Comparison of ENCODE assay signal across 12 cellular contexts in the genomic region with DNA sequence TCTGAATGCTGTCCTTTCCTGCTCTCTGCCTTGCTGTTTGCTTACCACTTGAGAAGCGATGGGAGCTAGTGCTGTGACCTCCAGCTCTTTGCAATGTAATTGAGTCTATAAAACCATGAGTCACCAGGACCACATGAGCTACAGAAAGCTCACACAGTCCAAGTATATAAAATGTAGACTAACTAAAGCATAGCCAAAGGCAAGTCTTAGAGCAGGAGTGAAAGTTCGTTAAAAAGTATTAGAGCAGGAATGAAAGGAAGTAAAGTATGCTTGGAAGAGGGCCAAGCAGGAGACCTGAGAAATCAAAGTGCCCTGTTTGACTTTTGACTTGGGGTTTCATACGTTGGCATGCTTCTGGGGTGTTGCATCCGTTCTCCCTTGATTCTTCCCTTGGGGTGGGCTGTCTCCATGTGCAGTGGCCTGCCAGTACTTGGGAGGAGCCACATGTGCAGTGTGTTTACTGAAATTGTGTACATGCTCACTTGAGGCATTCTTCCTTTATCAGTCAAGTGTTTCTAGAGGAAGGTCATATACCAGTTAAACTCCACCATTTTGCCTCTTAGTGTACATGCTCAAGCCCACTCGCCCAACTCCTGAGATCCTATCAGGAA.
DNase-seq lines count a peak whose midpoint lies in the region; ATAC-seq, FAIRE-seq and TF ChIP-seq lines count a peak whose summit lies in the region.
"Had no signal": no experiment of that assay in that cellular context is flagged by ENCODE, and none has a peak within 500 bp of the region (broad histone marks: within the 10 kb centered on the region; RNA-seq: fewer than 3 reads in every experiment).

No MANE protein-coding gene starts in this region.

- no peak overlapping the region for H4K5ac ChIP-seq in mesendoderm (ENCODE audit: low read length)

- peaks cover 12% of the 10 kb centered on the region for H3K4me1 Mint-ChIP-seq in MCF 10A (ENCODE audit: insufficient read depth, unreplicated experiment)
- H3K4me1 Mint-ChIP-seq in activated naive CD4-positive, alpha-beta T cell treated with anti-CD3 and anti-CD28 coated beads for 36 hours (ENCODE audit: low read depth), result no peaks in the 10 kb centered on the region
- H3K4me1 Mint-ChIP-seq: stimulated activated naive B cell treated with anti-CD40 and anti-IgM and Interleukin-4, amounts not matched to agents 10 μg/mL and 1 μg/mL and 100 μg/mL, for 72 hours had no signal

- H3K36me3 ChIP-seq in breast epithelium (no peaks in the 10 kb centered on the region), fibroblast of lung (ENCODE audit: control insufficient read depth, insufficient read depth, low read length) (no peaks in the 10 kb centered on the region), vagina (no peaks in the 10 kb centered on the region), mesendoderm (ENCODE audit: control insufficient read depth, insufficient read depth, low read length) (no peaks in the 10 kb centered on the region)
- H3K36me3 ChIP-seq: BLaER1, heart left ventricle had no signal

- no peak overlapping the region for H3K18ac ChIP-seq in mesendoderm (ENCODE audit: low read length)

- TF ChIP-seq CTCF in MCF 10A (IDR thresholded peaks at IDR 0.05; ENCODE audit: unreplicated experiment) (no peak), breast epithelium (IDR thresholded peaks at IDR 0.05) (no peak), fibroblast of lung (conservative IDR thresholded peaks at IDR 0.05 in 1 of 2, IDR thresholded peaks at IDR 0.05 in 1 of 2; ENCODE audit: low read depth in 1 of 2, low read length in 2 of 2) (no peak), vagina (IDR thresholded peaks at IDR 0.05) (no peak)

- POLR2A ChIA-PET in MCF 10A (lab: Yijun Ruan, JAX), result interaction anchor here (0.9 to 1.3 kb wide), 2 partner anchors 48 to 102 kb away, joined by 3 read pairs; no protein-coding TSS in a partner anchor

- no peak for ATAC-seq in HG03571 (IDR thresholded peaks at IDR 0.05; ENCODE audit: unreplicated experiment)
- ATAC-seq: heart left ventricle; stimulated activated naive B cell treated with anti-CD40 and anti-IgM and Interleukin-4, amounts not matched to agents 10 μg/mL and 1 μg/mL and 100 μg/mL, for 72 hours had no signal

- H3K56ac ChIP-seq in mesendoderm (ENCODE audit: low read length), result no peak overlapping the region

- no peaks in the 10 kb centered on the region for H3K9me3 Mint-ChIP-seq in MCF 10A (ENCODE audit: unreplicated experiment)
- no peaks in the 10 kb centered on the region for H3K9me3 Mint-ChIP-seq in activated naive CD4-positive, alpha-beta T cell treated with anti-CD3 and anti-CD28 coated beads for 36 hours
- H3K9me3 Mint-ChIP-seq: stimulated activated naive B cell treated with anti-CD40 and anti-IgM and Interleukin-4, amounts not matched to agents 10 μg/mL and 1 μg/mL and 100 μg/mL, for 72 hours had no signal

- no peak overlapping the region for H3K27ac Mint-ChIP-seq in MCF 10A (ENCODE audit: low read depth, unreplicated experiment)
- H3K27ac Mint-ChIP-seq in activated naive CD4-positive, alpha-beta T cell treated with anti-CD3 and anti-CD28 coated beads for 36 hours, result no peak overlapping the region
- H3K27ac Mint-ChIP-seq: stimulated activated naive B cell treated with anti-CD40 and anti-IgM and Interleukin-4, amounts not matched to agents 10 μg/mL and 1 μg/mL and 100 μg/mL, for 72 hours had no signal

- no peak overlapping the region for H3K4ac ChIP-seq in mesendoderm (ENCODE audit: low read depth, low read length)

- CTCF ChIA-PET in MCF 10A (lab: Yijun Ruan, JAX), result interaction anchor here (0.6 to 1.2 kb wide), 2 partner anchors 268 to 290 kb away, joined by 3 to 4 read pairs; no protein-coding TSS in a partner anchor
- CTCF ChIA-PET in activated naive CD4-positive, alpha-beta T cell treated with anti-CD3 and anti-CD28 coated beads for 36 hours (lab: Charles Lee), result no interaction called here

- peak; percentile 28 for DNase-seq in MCF 10A (ENCODE audit: unreplicated experiment)
- no peak for DNase-seq in breast epithelium (ENCODE audit: low spot score in 2 of 2)
- peak; percentile 53 for DNase-seq in RCC 7860 (ENCODE audit: low spot score)
- DNase-seq in fibroblast of lung (ENCODE audit: low read depth in 2 of 2), result peak; percentile 17 to 28
- no peak for DNase-seq in vagina (ENCODE audit: extremely low spot score in 2 of 2)
- DNase-seq in mesendoderm, result no peak
- no peak for DNase-seq in activated naive CD4-positive, alpha-beta T cell treated with anti-CD3 and anti-CD28 coated beads for 36 hours
- DNase-seq: caudate nucleus; heart left ventricle; stimulated activated naive B cell treated with anti-CD40 and anti-IgM and Interleukin-4, amounts not matched to agents 10 μg/mL and 1 μg/mL and 100 μg/mL, for 72 hours had no signal

- H3K4me3 ChIP-seq in breast epithelium, result no peak overlapping the region
- no peak overlapping the region for H3K4me3 ChIP-seq in fibroblast of lung (replicated peaks in 1 of 4; ENCODE audit: control extremely low read depth in 1 of 4, insufficient read depth in 1 of 4, low read depth in 3 of 4, low read length in 4 of 4)
- H3K4me3 ChIP-seq in vagina, result no peak overlapping the region
- H3K4me3 ChIP-seq in mesendoderm (ENCODE audit: low read length), result no peak overlapping the region
- H3K4me3 ChIP-seq: BLaER1, heart left ventricle had no signal

- no peak overlapping the region for H2BK120ac ChIP-seq in mesendoderm (ENCODE audit: low read depth, low read length)

- no TSS peak for BruUV-seq in MCF 10A (replicated peaks; lab: Mats Ljungman, UMichigan)

- no peak overlapping the region for H3K4me3 Mint-ChIP-seq in MCF 10A (ENCODE audit: unreplicated experiment)
- no peak overlapping the region for H3K4me3 Mint-ChIP-seq in activated naive CD4-positive, alpha-beta T cell treated with anti-CD3 and anti-CD28 coated beads for 36 hours
- H3K4me3 Mint-ChIP-seq: stimulated activated naive B cell treated with anti-CD40 and anti-IgM and Interleukin-4, amounts not matched to agents 10 μg/mL and 1 μg/mL and 100 μg/mL, for 72 hours had no signal

- no peak overlapping the region for H2AK5ac ChIP-seq in mesendoderm (ENCODE audit: low read length)

- H3K79me2 ChIP-seq in fibroblast of lung (ENCODE audit: control insufficient read depth, insufficient read depth, low read length) (no peaks in the 10 kb centered on the region), mesendoderm (ENCODE audit: control insufficient read depth, insufficient read depth, low read length) (no peaks in the 10 kb centered on the region)

- TF ChIP-seq POLR2A in breast epithelium (IDR thresholded peaks at IDR 0.05) (no peak), vagina (IDR thresholded peaks at IDR 0.05) (no peak)

- no peak overlapping the region for H3K23ac ChIP-seq in mesendoderm (ENCODE audit: low read length)

- H3K9me3 ChIP-seq in breast epithelium (no peaks in the 10 kb centered on the region), fibroblast of lung (ENCODE audit: control insufficient read depth, insufficient read depth, low read depth, low read length) (no peaks in the 10 kb centered on the region), vagina (no peaks in the 10 kb centered on the region)
- H3K9me3 ChIP-seq: BLaER1, heart left ventricle had no signal

- FAIRE-seq in RCC 7860 (lab: Jason Lieb, UNC), result peak; percentile 22

- H4K20me1 ChIP-seq in fibroblast of lung (ENCODE audit: control insufficient read depth, extremely low read depth, insufficient read depth, low read length), result no peaks in the 10 kb centered on the region
- H4K20me1 ChIP-seq: BLaER1 had no signal

- no peaks in the 10 kb centered on the region for H3K27me3 ChIP-seq in breast epithelium
- H3K27me3 ChIP-seq in fibroblast of lung (ENCODE audit: control insufficient read depth, insufficient read depth, low read length), result no peaks in the 10 kb centered on the region
- no peaks in the 10 kb centered on the region for H3K27me3 ChIP-seq in vagina
- H3K27me3 ChIP-seq in mesendoderm (ENCODE audit: insufficient read depth, low read length, poor library complexity), result no peaks in the 10 kb centered on the region
- H3K27me3 ChIP-seq: BLaER1, heart left ventricle had no signal

- no peak overlapping the region for H3K27ac ChIP-seq in breast epithelium
- no peak overlapping the region for H3K27ac ChIP-seq in fibroblast of lung (ENCODE audit: insufficient read depth, low read length)
- peak overlapping the region; percentile 61 for H3K27ac ChIP-seq in vagina
- no peak overlapping the region for H3K27ac ChIP-seq in mesendoderm (ENCODE audit: low read depth, low read length)
- H3K27ac ChIP-seq: BLaER1, heart left ventricle had no signal

- H3K4me1 ChIP-seq in breast epithelium (no peaks in the 10 kb centered on the region), fibroblast of lung (ENCODE audit: control insufficient read depth, extremely low read depth, insufficient read depth, low read length) (peaks cover 5% of the 10 kb centered on the region), vagina (peaks cover 17% of the 10 kb centered on the region), mesendoderm (ENCODE audit: control insufficient read depth, low read depth, low read length) (no peaks in the 10 kb centered on the region)
- H3K4me1 ChIP-seq: BLaER1, heart left ventricle had no signal

- no CpG with 5 or more reads among the region's 5 CpGs for WGBS in mesendoderm (ENCODE audit: extremely low coverage, insufficient coverage, low lambda C conversion rate)

- intact Hi-C loops in MCF 10A (cut with micrococcal nuclease), result no loop called here
- intact Hi-C loops in breast epithelium (cut with DNase I; ENCODE audit: low total_unique reads), result loop anchor here (10.0 kb wide), 1 partner anchor 708 kb away; no protein-coding TSS in a partner anchor
- intact Hi-C loops in vagina (cut with DNase I), result no loop called here
- intact Hi-C loops in activated naive CD4-positive, alpha-beta T cell treated with anti-CD3 and anti-CD28 coated beads for 36 hours (cut with micrococcal nuclease), result no loop called here

- no peaks in the 10 kb centered on the region for H3K36me3 Mint-ChIP-seq in MCF 10A (ENCODE audit: insufficient read depth, unreplicated experiment)
- no peaks in the 10 kb centered on the region for H3K36me3 Mint-ChIP-seq in activated naive CD4-positive, alpha-beta T cell treated with anti-CD3 and anti-CD28 coated beads for 36 hours (ENCODE audit: low read depth)
- H3K36me3 Mint-ChIP-seq: stimulated activated naive B cell treated with anti-CD40 and anti-IgM and Interleukin-4, amounts not matched to agents 10 μg/mL and 1 μg/mL and 100 μg/mL, for 72 hours had no signal

- H2BK5ac ChIP-seq in mesendoderm (ENCODE audit: low read length), result no peak overlapping the region

- H3K4me2 ChIP-seq in fibroblast of lung (ENCODE audit: extremely low read depth, insufficient read depth, low read length) (no peak overlapping the region), mesendoderm (ENCODE audit: low read length) (no peak overlapping the region)
- H3K4me2 ChIP-seq: BLaER1 had no signal

- H2BK15ac ChIP-seq in mesendoderm (replicated peaks; ENCODE audit: low read depth), result no peak overlapping the region

- H3K27me3 Mint-ChIP-seq in MCF 10A (ENCODE audit: insufficient read depth, unreplicated experiment), result no peaks in the 10 kb centered on the region
- peaks cover 9% of the 10 kb centered on the region for H3K27me3 Mint-ChIP-seq in activated naive CD4-positive, alpha-beta T cell treated with anti-CD3 and anti-CD28 coated beads for 36 hours (ENCODE audit: low read depth)

- H4K8ac ChIP-seq in mesendoderm (ENCODE audit: low read depth, low read length), result no peak overlapping the region

- H3K79me1 ChIP-seq in mesendoderm (ENCODE audit: low read length), result no peaks in the 10 kb centered on the region

- H3K9ac ChIP-seq in fibroblast of lung (ENCODE audit: insufficient read depth, low read length) (no peak overlapping the region), mesendoderm (ENCODE audit: low read length) (no peak overlapping the region)
- H3K9ac ChIP-seq: BLaER1 had no signal

- no peak overlapping the region for H2AFZ ChIP-seq in fibroblast of lung (ENCODE audit: low read length)

Comparison
In these comparisons a context has a peak if more than half of its experiments do, and no peak if none do; other contexts are left out.
1. DNase-seq: peak in MCF 10A (single experiment), RCC 7860 (single experiment) and fibroblast of lung (2 of 2); none in breast epithelium (0 of 2), vagina (0 of 2), mesendoderm (single experiment) and activated naive CD4-positive, alpha-beta T cell treated with anti-CD3 and anti-CD28 coated beads for 36 hours (single experiment).